ENCODE assay signal across 19 cellular contexts in genomic region chrX:9072281-9072680, GRCh38. TPM values are rescaled to one million over a fixed set of nuclear protein-coding genes. Genes with fewer than 3 reads are reported as not detected.
"Had no signal": no experiment of that assay in that cellular context is flagged by ENCODE, and none has a peak within 500 bp of the region (broad histone marks: within the 10 kb centered on the region; RNA-seq: fewer than 3 reads in every experiment).

No MANE protein-coding gene starts in this region.

- DNase-seq: activated CD4-positive, alpha-beta T cell treated with anti-CD3 and anti-CD28 coated beads, Interleukin-2, amount 10 ng/mL, durations not matched to agents 7 days and 5 days; activated CD8-positive, alpha-beta memory T cell treated with anti-CD3 and anti-CD28 coated beads for 24 hours; aorta; hippocampal formation; left ventricle myocardium superior; ovary; sigmoid colon; stimulated activated CD4-positive, alpha-beta T cell treated with anti-CD3 and anti-CD28 coated beads, Interleukin-2, amount 100 ng/mL, for 48 hours; stimulated activated naive CD8-positive, alpha-beta T cell treated with anti-CD3 and anti-CD28 coated beads, Interleukin-15, Interleukin-2, amounts not matched to agents 100 U/mL and 50 U/mL, for 24 hours had no signal

- H3K4me3 Mint-ChIP-seq: activated CD4-positive, alpha-beta T cell treated with anti-CD3 and anti-CD28 coated beads, Interleukin-2, amount 10 ng/mL, durations not matched to agents 7 days and 5 days; activated naive CD4-positive, alpha-beta T cell treated with anti-CD3 and anti-CD28 coated beads, Interleukin-2, amount 50 U/mL, for 24 hours; activated T-helper 17 cell treated with anti-CD3 and anti-CD28 coated beads, Interleukin-2, amount 50 U/mL, for 72 hours; neural crest cell; T-helper 1 cell treated with Interleukin-12 subunit alpha and Interleukin-12 subunit beta and Interleukin-4 antibody, amounts not matched to agents 30 μg/mL and 1 μg/mL, for 36 hours; WTC11 had no signal

- H3K36me3 Mint-ChIP-seq: activated naive CD4-positive, alpha-beta T cell treated with anti-CD3 and anti-CD28 coated beads, Interleukin-2, amount 50 U/mL, for 24 hours; WTC11 had no signal

- H3K4me1 Mint-ChIP-seq: activated CD4-positive, alpha-beta T cell treated with anti-CD3 and anti-CD28 coated beads, Interleukin-2, amount 10 ng/mL, durations not matched to agents 7 days and 5 days; activated naive CD4-positive, alpha-beta T cell treated with anti-CD3 and anti-CD28 coated beads, Interleukin-2, amount 50 U/mL, for 24 hours; activated T-helper 17 cell treated with anti-CD3 and anti-CD28 coated beads, Interleukin-2, amount 50 U/mL, for 72 hours had no signal

- H3K4me3 ChIP-seq: cardiac muscle cell, esophagus muscularis mucosa, ovary, sigmoid colon had no signal

- H3K9me3 Mint-ChIP-seq: activated CD4-positive, alpha-beta T cell treated with anti-CD3 and anti-CD28 coated beads, Interleukin-2, amount 10 ng/mL, durations not matched to agents 7 days and 5 days; activated naive CD4-positive, alpha-beta T cell treated with anti-CD3 and anti-CD28 coated beads, Interleukin-2, amount 50 U/mL, for 24 hours; activated T-helper 17 cell treated with anti-CD3 and anti-CD28 coated beads, Interleukin-2, amount 50 U/mL, for 72 hours; T-helper 1 cell treated with Interleukin-12 subunit alpha and Interleukin-12 subunit beta and Interleukin-4 antibody, amounts not matched to agents 30 μg/mL and 1 μg/mL, for 36 hours; WTC11 had no signal

- FAIRE-seq: urothelium cell line had no signal

- H3K27ac Mint-ChIP-seq: activated CD4-positive, alpha-beta T cell treated with anti-CD3 and anti-CD28 coated beads, Interleukin-2, amount 10 ng/mL, durations not matched to agents 7 days and 5 days; activated naive CD4-positive, alpha-beta T cell treated with anti-CD3 and anti-CD28 coated beads, Interleukin-2, amount 50 U/mL, for 24 hours; T-helper 1 cell treated with Interleukin-12 subunit alpha and Interleukin-12 subunit beta and Interleukin-4 antibody, amounts not matched to agents 30 μg/mL and 1 μg/mL, for 36 hours; WTC11 had no signal

- H3K9me3 ChIP-seq: esophagus muscularis mucosa, ovary, sigmoid colon had no signal

- H3K36me3 ChIP-seq: cardiac muscle cell, esophagus muscularis mucosa, ovary, sigmoid colon had no signal

- H3K27me3 ChIP-seq: cardiac muscle cell, esophagus muscularis mucosa, ovary, sigmoid colon had no signal

- ATAC-seq: left ventricle myocardium superior; stimulated activated naive CD8-positive, alpha-beta T cell treated with anti-CD3 and anti-CD28 coated beads, Interleukin-15, Interleukin-2, amounts not matched to agents 100 U/mL and 50 U/mL, for 24 hours; WTC11 had no signal

- H3K27ac ChIP-seq: cardiac muscle cell, esophagus muscularis mucosa, ovary, sigmoid colon had no signal

- H3K27me3 Mint-ChIP-seq: activated CD4-positive, alpha-beta T cell treated with anti-CD3 and anti-CD28 coated beads, Interleukin-2, amount 10 ng/mL, durations not matched to agents 7 days and 5 days; activated naive CD4-positive, alpha-beta T cell treated with anti-CD3 and anti-CD28 coated beads, Interleukin-2, amount 50 U/mL, for 24 hours; activated T-helper 17 cell treated with anti-CD3 and anti-CD28 coated beads, Interleukin-2, amount 50 U/mL, for 72 hours had no signal

RNA-seq across cellular contexts. Expression of gene FAM9B, which starts 38.4 kb away (rescaled TPM):
- total RNA-seq: activated CD4-positive, alpha-beta T cell treated with anti-CD3 and anti-CD28 coated beads, Interleukin-2, amount 10 ng/mL, durations not matched to agents 7 days and 5 days; aorta; cardiac muscle cell; esophagus muscularis mucosa; kidney epithelial cell; left ventricle myocardium superior; mesenteric fat pad; neural crest cell; ovary; sigmoid colon; WTC11 had no signal
- polyA plus RNA-seq: aorta, cardiac muscle cell, sigmoid colon had no signal
